8 cellular contexts compared by ENCODE assay signal in genomic region chr15:34708422-34708821, GRCh38. TPM values are rescaled to one million over a fixed set of nuclear protein-coding genes. Genes with fewer than 3 reads are reported as not detected.
DNase-seq lines count a peak whose midpoint lies in the region; ATAC-seq and TF ChIP-seq lines count a peak whose summit lies in the region.

No MANE protein-coding gene starts in this region.

- H3K4me3 Mint-ChIP-seq in progenitor cell of endocrine pancreas (ENCODE audit: low read depth) = no peak overlapping the region

- H3K27me3 Mint-ChIP-seq in progenitor cell of endocrine pancreas = peaks cover 40% of the 10 kb centered on the region

- H3K9me3 Mint-ChIP-seq in progenitor cell of endocrine pancreas (ENCODE audit: low read depth) = no peaks in the 10 kb centered on the region

- H3K4me1 Mint-ChIP-seq in progenitor cell of endocrine pancreas (ENCODE audit: low read depth) = peaks cover 2% of the 10 kb centered on the region

- peak; percentile 78 for TF ChIP-seq CTCF in progenitor cell of endocrine pancreas (IDR thresholded peaks at IDR 0.05; ENCODE audit: unreplicated experiment)

- no peak for ATAC-seq in GM18498 (IDR thresholded peaks at IDR 0.05; ENCODE audit: unreplicated experiment)

- no peak overlapping the region for H3K27ac Mint-ChIP-seq in progenitor cell of endocrine pancreas

- DNase-seq in Ammon's horn (ENCODE audit: low spot score) (peak; percentile 88), HuH-7.5 (ENCODE audit: low spot score) (peak; percentile 13), SHP77 treated with DMSO at 0.1 percent for 48 hours (lab: John Stamatoyannopoulos, UW) (peak; percentile 7), fibroblast of peridontal ligament (ENCODE audit: extremely low read depth) (peak; percentile 64), progenitor cell of endocrine pancreas (ENCODE audit: low spot score, unreplicated experiment) (no peak)
- DNase-seq in stimulated activated naive CD4-positive, alpha-beta T cell (lab: John Stamatoyannopoulos, UW) = no peak
- no peak for DNase-seq in activated CD8-positive, alpha-beta memory T cell treated with anti-CD3 and anti-CD28 coated beads for 24 hours

- H3K36me3 Mint-ChIP-seq in progenitor cell of endocrine pancreas (ENCODE audit: insufficient read depth) = no peaks in the 10 kb centered on the region

RNA-seq across cellular contexts. Expression of gene GJD2, which starts 46.4 kb away (rescaled TPM):
- total RNA-seq in progenitor cell of endocrine pancreas = 0.27 and 0.38 TPM in 2 replicates

Comparison
In these comparisons a context has a peak if more than half of its experiments do, and no peak if none do; other contexts are left out.
1. DNase-seq: peak in Ammon's horn (single experiment), HuH-7.5 (single experiment), SHP77 treated with DMSO at 0.1 percent for 48 hours (single experiment) and fibroblast of peridontal ligament (single experiment); none in progenitor cell of endocrine pancreas (single experiment), stimulated activated naive CD4-positive, alpha-beta T cell (0 of 6) and activated CD8-positive, alpha-beta memory T cell treated with anti-CD3 and anti-CD28 coated beads for 24 hours (single experiment).